Comparison of ENCODE assay signal across 2 cellular contexts in the genomic region with DNA sequence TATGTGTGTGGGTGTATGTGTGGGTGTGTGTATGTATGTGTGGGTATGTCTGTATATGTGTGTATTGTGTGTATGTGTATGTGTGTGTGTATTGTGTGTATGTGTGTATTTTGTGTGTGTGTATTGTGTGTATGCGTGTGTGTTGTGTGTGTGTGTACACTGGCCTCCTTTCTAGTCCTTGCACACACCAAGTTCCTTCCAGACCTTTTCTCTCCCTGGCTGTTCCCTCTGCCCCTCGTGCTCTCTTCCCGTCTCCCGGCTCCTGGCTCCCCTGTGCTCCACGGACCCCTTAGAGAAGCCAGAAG.
TF ChIP-seq lines count a peak whose summit lies in the region.

No MANE protein-coding gene starts in this region.

TF ChIP-seq in HepG2, 621 proteins besides CTCF, POLR2A, EP300 and RAD21 (continues in another document):
- no peak for TF ChIP-seq ZFP37 (CRISPR knock-in tag; IDR thresholded peaks at IDR 0.05; ENCODE audit: borderline replicate concordance)
- peak; percentile 92 for TF ChIP-seq ZNF646 (CRISPR knock-in tag; IDR thresholded peaks at IDR 0.05)
- TF ChIP-seq CENPX (CRISPR knock-in tag; IDR thresholded peaks at IDR 0.05) = no peak
- 0 out of 2 replicates have a peak, but pooled peaks have one; percentile 3 for TF ChIP-seq PITX1 (CRISPR knock-in tag; IDR thresholded peaks at IDR 0.05)
- TF ChIP-seq ZNF121 (CRISPR knock-in tag; IDR thresholded peaks at IDR 0.05) = no peak
- TF ChIP-seq ZNF552 (CRISPR knock-in tag; IDR thresholded peaks at IDR 0.05; ENCODE audit: borderline replicate concordance) = no peak
- TF ChIP-seq SNAI1 (CRISPR knock-in tag; IDR thresholded peaks at IDR 0.05; ENCODE audit: borderline replicate concordance) = no peak
- no peak for TF ChIP-seq HOXA3 (CRISPR knock-in tag; IDR thresholded peaks at IDR 0.05)
- no peak for TF ChIP-seq ZNF713 (CRISPR knock-in tag; IDR thresholded peaks at IDR 0.05)
- no peak for TF ChIP-seq GFI1 (CRISPR knock-in tag; IDR thresholded peaks at IDR 0.05; ENCODE audit: borderline replicate concordance)
- TF ChIP-seq KLF6 (CRISPR knock-in tag; IDR thresholded peaks at IDR 0.05) = no peak
- TF ChIP-seq, protein P1, sequence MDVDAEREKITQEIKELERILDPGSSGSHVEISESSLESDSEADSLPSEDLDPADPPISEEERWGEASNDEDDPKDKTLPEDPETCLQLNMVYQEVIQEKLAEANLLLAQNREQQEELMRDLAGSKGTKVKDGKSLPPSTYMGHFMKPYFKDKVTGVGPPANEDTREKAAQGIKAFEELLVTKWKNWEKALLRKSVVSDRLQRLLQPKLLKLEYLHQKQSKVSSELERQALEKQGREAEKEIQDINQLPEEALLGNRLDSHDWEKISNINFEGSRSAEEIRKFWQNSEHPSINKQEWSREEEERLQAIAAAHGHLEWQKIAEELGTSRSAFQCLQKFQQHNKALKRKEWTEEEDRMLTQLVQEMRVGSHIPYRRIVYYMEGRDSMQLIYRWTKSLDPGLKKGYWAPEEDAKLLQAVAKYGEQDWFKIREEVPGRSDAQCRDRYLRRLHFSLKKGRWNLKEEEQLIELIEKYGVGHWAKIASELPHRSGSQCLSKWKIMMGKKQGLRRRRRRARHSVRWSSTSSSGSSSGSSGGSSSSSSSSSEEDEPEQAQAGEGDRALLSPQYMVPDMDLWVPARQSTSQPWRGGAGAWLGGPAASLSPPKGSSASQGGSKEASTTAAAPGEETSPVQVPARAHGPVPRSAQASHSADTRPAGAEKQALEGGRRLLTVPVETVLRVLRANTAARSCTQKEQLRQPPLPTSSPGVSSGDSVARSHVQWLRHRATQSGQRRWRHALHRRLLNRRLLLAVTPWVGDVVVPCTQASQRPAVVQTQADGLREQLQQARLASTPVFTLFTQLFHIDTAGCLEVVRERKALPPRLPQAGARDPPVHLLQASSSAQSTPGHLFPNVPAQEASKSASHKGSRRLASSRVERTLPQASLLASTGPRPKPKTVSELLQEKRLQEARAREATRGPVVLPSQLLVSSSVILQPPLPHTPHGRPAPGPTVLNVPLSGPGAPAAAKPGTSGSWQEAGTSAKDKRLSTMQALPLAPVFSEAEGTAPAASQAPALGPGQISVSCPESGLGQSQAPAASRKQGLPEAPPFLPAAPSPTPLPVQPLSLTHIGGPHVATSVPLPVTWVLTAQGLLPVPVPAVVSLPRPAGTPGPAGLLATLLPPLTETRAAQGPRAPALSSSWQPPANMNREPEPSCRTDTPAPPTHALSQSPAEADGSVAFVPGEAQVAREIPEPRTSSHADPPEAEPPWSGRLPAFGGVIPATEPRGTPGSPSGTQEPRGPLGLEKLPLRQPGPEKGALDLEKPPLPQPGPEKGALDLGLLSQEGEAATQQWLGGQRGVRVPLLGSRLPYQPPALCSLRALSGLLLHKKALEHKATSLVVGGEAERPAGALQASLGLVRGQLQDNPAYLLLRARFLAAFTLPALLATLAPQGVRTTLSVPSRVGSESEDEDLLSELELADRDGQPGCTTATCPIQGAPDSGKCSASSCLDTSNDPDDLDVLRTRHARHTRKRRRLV (CRISPR knock-in tag; IDR thresholded peaks at IDR 0.05) = 0 out of 2 replicates have a peak, but pooled peaks have one; percentile 22
- TF ChIP-seq CENPT (CRISPR knock-in tag; IDR thresholded peaks at IDR 0.05; ENCODE audit: low read depth) = no peak
- TF ChIP-seq CBX1 (IDR thresholded peaks at IDR 0.05; ENCODE audit: low read depth) = peak; percentile 9

TF ChIP-seq in GM12878, 131 proteins besides CTCF, POLR2A, EP300 and RAD21:
- TF ChIP-seq NR2C2 (IDR thresholded peaks at IDR 0.05; ENCODE audit: borderline replicate concordance, control insufficient read depth, insufficient read length, low read depth) (no peak), MEF2B (IDR thresholded peaks at IDR 0.05; ENCODE audit: partially characterized antibody, poor library complexity, severe bottlenecking) (no peak), RFX5 (IDR thresholded peaks at IDR 0.05; ENCODE audit: low read depth, low read length) (no peak), HDGF (IDR thresholded peaks at IDR 0.05) (no peak), TCF12 (IDR thresholded peaks at IDR 0.05; ENCODE audit: low read depth, low read length) (no peak)
- TF ChIP-seq, protein P2, sequence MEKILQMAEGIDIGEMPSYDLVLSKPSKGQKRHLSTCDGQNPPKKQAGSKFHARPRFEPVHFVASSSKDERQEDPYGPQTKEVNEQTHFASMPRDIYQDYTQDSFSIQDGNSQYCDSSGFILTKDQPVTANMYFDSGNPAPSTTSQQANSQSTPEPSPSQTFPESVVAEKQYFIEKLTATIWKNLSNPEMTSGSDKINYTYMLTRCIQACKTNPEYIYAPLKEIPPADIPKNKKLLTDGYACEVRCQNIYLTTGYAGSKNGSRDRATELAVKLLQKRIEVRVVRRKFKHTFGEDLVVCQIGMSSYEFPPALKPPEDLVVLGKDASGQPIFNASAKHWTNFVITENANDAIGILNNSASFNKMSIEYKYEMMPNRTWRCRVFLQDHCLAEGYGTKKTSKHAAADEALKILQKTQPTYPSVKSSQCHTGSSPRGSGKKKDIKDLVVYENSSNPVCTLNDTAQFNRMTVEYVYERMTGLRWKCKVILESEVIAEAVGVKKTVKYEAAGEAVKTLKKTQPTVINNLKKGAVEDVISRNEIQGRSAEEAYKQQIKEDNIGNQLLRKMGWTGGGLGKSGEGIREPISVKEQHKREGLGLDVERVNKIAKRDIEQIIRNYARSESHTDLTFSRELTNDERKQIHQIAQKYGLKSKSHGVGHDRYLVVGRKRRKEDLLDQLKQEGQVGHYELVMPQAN (conservative IDR thresholded peaks at IDR 0.05) = no peak
